Comparison of ENCODE assay signal across 8 cellular contexts in genomic region chr19:8308891-8309291, GRCh38. TPM values are rescaled to one million over a fixed set of nuclear protein-coding genes. Genes with fewer than 3 reads are reported as not detected.
A peak's percentile ranks its signal among the peaks of the same experiment; 100 is the strongest.
DNase-seq lines count a peak whose midpoint lies in the region; ATAC-seq and TF ChIP-seq lines count a peak whose summit lies in the region.

No MANE protein-coding gene starts in this region.

- peaks cover 0 to 29% (median 0%) of the 10 kb centered on the region in 3 donors for H3K36me3 Mint-ChIP-seq in naive thymus-derived CD8-positive, alpha-beta T cell

- peak overlapping the region; percentile 90 to 95 (median 93) for H3K4me3 Mint-ChIP-seq in naive thymus-derived CD8-positive, alpha-beta T cell

- H3K27me3 ChIP-seq in MG63 (no peaks in the 10 kb centered on the region), duodenal mucosa (ENCODE audit: control insufficient read depth in 1 of 2, insufficient read depth in 2 of 2, low read length in 2 of 2) (no peaks in the 10 kb centered on the region)

- H3K9me3 Mint-ChIP-seq in naive thymus-derived CD8-positive, alpha-beta T cell, result no peaks in the 10 kb centered on the region

- no peaks in the 10 kb centered on the region for H3K9me3 ChIP-seq in MG63
- no peaks in the 10 kb centered on the region for H3K9me3 ChIP-seq in duodenal mucosa (ENCODE audit: control insufficient read depth in 1 of 2, low read length in 2 of 2)

- ATAC-seq in naive thymus-derived CD8-positive, alpha-beta T cell, result no peak
- no peak for ATAC-seq in HG03565 (IDR thresholded peaks at IDR 0.05; ENCODE audit: unreplicated experiment)

- peak overlapping the region in 7 of 10 donors; percentile 86 to 95 (median 89) for H3K27ac Mint-ChIP-seq in naive thymus-derived CD8-positive, alpha-beta T cell

- H3K27ac ChIP-seq in 22Rv1 (peak overlapping the region; percentile 93), duodenal mucosa (ENCODE audit: low read depth, low read length) (no peak overlapping the region)

- H3K9ac ChIP-seq in duodenal mucosa (ENCODE audit: low read depth in 1 of 2, low read length in 2 of 2), result no peak overlapping the region

- TF ChIP-seq CTCF in 22Rv1 (IDR thresholded peaks at IDR 0.05), result no peak

- H3K4me3 ChIP-seq in MG63 (peak overlapping the region; percentile 58; the same call in 1 of the 2 replicates), duodenal mucosa (ENCODE audit: low read depth in 1 of 2, low read length in 2 of 2) (peak overlapping the region; percentile 73 to 77)

- POLR2A ChIA-PET in naive thymus-derived CD8-positive, alpha-beta T cell (lab: Charles Lee), result interaction anchor here (0.6 to 3.4 kb wide), 2 partner anchors 12 kb away, joined by 3 to 25 read pairs; partner anchors contain the start of genes NDUFA7 and RPS28

- peaks cover 82% of the 10 kb centered on the region for H3K36me3 ChIP-seq in MG63
- peaks cover 9 to 30% of the 10 kb centered on the region in 2 donors for H3K36me3 ChIP-seq in duodenal mucosa (ENCODE audit: control insufficient read depth in 1 of 2, insufficient read depth in 2 of 2, low read length in 2 of 2)

- no peaks in the 10 kb centered on the region for H3K27me3 Mint-ChIP-seq in naive thymus-derived CD8-positive, alpha-beta T cell

- peaks cover 16 to 47% (median 35%) of the 10 kb centered on the region in 4 donors for H3K4me1 Mint-ChIP-seq in naive thymus-derived CD8-positive, alpha-beta T cell

- DNase-seq in MG63, result no peak
- DNase-seq in naive thymus-derived CD8-positive, alpha-beta T cell, result peak in 1 of 10 donors; percentile 32
- no peak for DNase-seq in SW480 (ENCODE audit: low spot score)
- DNase-seq in midbrain (lab: John Stamatoyannopoulos, UW), result no peak
- no peak for DNase-seq in KG1 (lab: John Stamatoyannopoulos, UW)

- peaks cover 15 to 35% of the 10 kb centered on the region in 2 donors for H3K4me1 ChIP-seq in duodenal mucosa (ENCODE audit: control insufficient read depth in 1 of 2, insufficient read depth in 2 of 2, low read length in 2 of 2)

RNA-seq across cellular contexts. Expression of gene CD320, which starts 0.7 kb away (rescaled TPM):
- total RNA-seq in MG63 (2014; rRNA removed; shearing (Covaris generic); ENCODE audit: low replicate concordance), result 99.8 and 129 TPM in 2 replicates
- total RNA-seq in naive thymus-derived CD8-positive, alpha-beta T cell, result 10 to 100 TPM; 33.9 to 34.4 TPM
- 10 to 100 TPM; 51.9 to 58.0 (median 56.8) TPM for polyA plus RNA-seq in naive thymus-derived CD8-positive, alpha-beta T cell

RNA-seq across cellular contexts. Expression of gene NDUFA7, which starts 12.3 kb away (rescaled TPM):
- 10.3 and 40.1 TPM in 2 replicates for total RNA-seq in MG63 (2014; rRNA removed; shearing (Covaris generic); ENCODE audit: low replicate concordance)
- 10 to 100 TPM; 28.5 to 35.3 TPM for total RNA-seq in naive thymus-derived CD8-positive, alpha-beta T cell
- 100 to 1,000 TPM; 117 to 136 (median 135) TPM for polyA plus RNA-seq in naive thymus-derived CD8-positive, alpha-beta T cell

RNA-seq across cellular contexts. Expression of gene RPS28, which starts 12.4 kb away (rescaled TPM):
- total RNA-seq in MG63 (2014; rRNA removed; shearing (Covaris generic); ENCODE audit: low replicate concordance), result 1,599 and 3,607 TPM in 2 replicates
- total RNA-seq in naive thymus-derived CD8-positive, alpha-beta T cell, result 1,000 to 10,000 TPM; 3,024 to 3,108 TPM
- polyA plus RNA-seq in naive thymus-derived CD8-positive, alpha-beta T cell, result 1,000 to 10,000 TPM; 3,764 to 4,165 (median 4,042) TPM

RNA-seq across cellular contexts. Expression of gene KANK3, which starts 34.2 kb away (rescaled TPM):
- 0.20 TPM in 1 of 2 replicates, not detected in the other for total RNA-seq in MG63 (2014; rRNA removed; shearing (Covaris generic); ENCODE audit: low replicate concordance)
- total RNA-seq in naive thymus-derived CD8-positive, alpha-beta T cell, result 1 to 10 TPM; 1.4 to 3.3 TPM
- 1 to 10 TPM in 2 of 3 donors, under 1 TPM in 1; 0.82 to 2.3 (median 1.5) TPM for polyA plus RNA-seq in naive thymus-derived CD8-positive, alpha-beta T cell

RNA-seq across cellular contexts. Expression of gene ANGPTL4, which starts 55.1 kb away (rescaled TPM):
- total RNA-seq in MG63 (2014; rRNA removed; shearing (Covaris generic); ENCODE audit: low replicate concordance), result 46.7 and 64.6 TPM in 2 replicates
- not detected for total RNA-seq in naive thymus-derived CD8-positive, alpha-beta T cell
- under 1 TPM in 1 of 3 donors, not detected in 2; 0.23 TPM for polyA plus RNA-seq in naive thymus-derived CD8-positive, alpha-beta T cell
